Comparison of ENCODE assay signal across 8 cellular contexts in the genomic region with DNA sequence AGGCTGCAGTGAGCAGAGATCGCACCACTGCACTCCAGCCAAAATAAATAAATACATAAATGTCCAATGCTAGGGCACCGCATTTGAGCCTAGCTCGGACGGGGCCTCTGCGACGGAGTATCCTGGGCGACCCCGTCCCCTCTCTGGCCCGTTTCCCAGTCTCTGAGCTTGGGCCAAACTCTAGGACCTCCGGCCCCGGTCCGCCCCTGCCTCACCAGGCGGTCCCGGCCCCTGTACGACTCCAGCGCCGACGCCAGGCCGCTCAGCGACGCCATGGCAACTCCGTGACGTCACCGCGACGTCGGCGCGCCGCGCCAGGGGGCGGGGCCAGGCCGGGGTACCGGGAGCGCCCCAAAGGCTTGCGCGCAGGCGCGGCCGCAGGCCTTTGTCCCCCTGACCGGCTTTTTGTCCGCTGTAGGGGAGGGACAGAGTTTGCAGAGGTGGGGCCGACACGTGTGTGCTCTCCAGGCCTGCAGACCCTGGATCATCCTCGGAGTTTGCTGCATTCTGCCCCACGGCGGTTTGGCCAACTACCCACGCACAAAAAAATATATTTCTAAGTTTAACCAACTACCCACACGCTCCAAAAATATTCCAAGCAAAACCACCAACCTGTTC.
DNase-seq lines count a peak whose midpoint lies in the region; ATAC-seq and TF ChIP-seq lines count a peak whose summit lies in the region.

Gene PEX11G, minus strand, starts transcription at position 300 of the 618 bp plus-strand sequence. Its CDS starts 25 bp downstream, at position 275.

- H3K27ac ChIP-seq in layer of hippocampus (ENCODE audit: low read depth, low read length), result peak within 1 kb of the TSS; percentile 95

- ATAC-seq in HG02642 (IDR thresholded peaks at IDR 0.05; ENCODE audit: poor library complexity, unreplicated experiment) (peak; percentile 81), GM21447 (IDR thresholded peaks at IDR 0.05; ENCODE audit: unreplicated experiment) (no peak)

- DNase-seq in DMS79 (lab: John Stamatoyannopoulos, UW) (peak; percentile 68), NCI-H2196 (lab: John Stamatoyannopoulos, UW; ENCODE audit: unreplicated experiment) (peak; percentile 95), choroid plexus epithelial cell (ENCODE audit: low read depth) (peak; percentile 90)
- peak; percentile 84 to 90 for DNase-seq in activated CD4-positive, alpha-beta T cell treated with anti-CD3 and anti-CD28 coated beads for 4 hours
- peak; percentile 68 to 88 for DNase-seq in stimulated activated CD4-positive, alpha-beta T cell treated with anti-CD3 and anti-CD28 coated beads, Interleukin-1b, Interleukin-23, amount 100 ng/mL, for 1 hour (ENCODE audit: low read depth in 2 of 2)

- peak within 1 kb of the TSS; percentile 68 for H3K4me3 ChIP-seq in choroid plexus epithelial cell (ENCODE audit: low read depth, low read length)

- TF ChIP-seq CTCF in choroid plexus epithelial cell (conservative IDR thresholded peaks at IDR 0.05; ENCODE audit: low read depth, low read length), result no peak

- H3K27me3 ChIP-seq in layer of hippocampus (ENCODE audit: control insufficient read depth, insufficient read depth, low read length), result no peaks in the 10 kb centered on the region
